Comparison of ENCODE assay signal across 25 cellular contexts in the genomic region with DNA sequence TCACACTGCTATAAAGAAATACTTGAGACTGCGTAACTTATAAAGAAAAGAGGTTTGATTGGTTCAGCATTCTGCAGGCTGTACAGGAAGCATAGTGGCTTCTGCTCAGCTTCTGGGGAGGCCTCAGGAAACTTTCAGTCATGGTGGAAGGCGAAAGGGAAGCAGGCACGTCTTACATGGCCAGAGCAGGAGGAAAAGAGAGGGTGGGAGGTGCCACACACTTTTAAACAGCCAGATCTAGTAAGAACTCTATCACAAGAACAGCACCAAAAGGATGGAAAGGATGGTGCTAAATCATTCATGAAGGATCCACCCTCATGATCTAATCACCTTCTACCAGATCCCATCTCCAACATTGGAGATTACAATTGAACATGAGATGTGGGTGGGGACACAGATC.
"Had no signal": no experiment of that assay in that cellular context is flagged by ENCODE, and none has a peak within 500 bp of the region (broad histone marks: within the 10 kb centered on the region; RNA-seq: fewer than 3 reads in every experiment).

No MANE protein-coding gene starts in this region.

- H3K36me3 Mint-ChIP-seq: activated naive CD8-positive, alpha-beta T cell had no signal

- ATAC-seq: activated T-helper 17 cell treated with anti-CD3 and anti-CD28 coated beads, Interleukin-2, amount 50 U/mL, for 72 hours; Panc1; SK-N-SH treated with all-trans-retinoic acid at 6 μM for 48 hours; T-helper 17 cell had no signal

- H3K9me3 Mint-ChIP-seq: activated CD4-positive, alpha-beta memory T cell treated with anti-CD3 and anti-CD28 coated beads, Interleukin-2, amount 10 ng/mL, durations not matched to agents 7 days and 5 days; activated naive CD4-positive, alpha-beta T cell treated with anti-CD3 and anti-CD28 coated beads for 36 hours; activated T-helper 17 cell treated with anti-CD3 and anti-CD28 coated beads, Interleukin-2, amount 50 U/mL, for 72 hours had no signal

- H3K27ac ChIP-seq: RWPE1, SJSA1 had no signal

- H3K4me3 Mint-ChIP-seq: activated CD4-positive, alpha-beta memory T cell treated with anti-CD3 and anti-CD28 coated beads, Interleukin-2, amount 10 ng/mL, durations not matched to agents 7 days and 5 days; activated naive CD4-positive, alpha-beta T cell treated with anti-CD3 and anti-CD28 coated beads for 36 hours; activated naive CD8-positive, alpha-beta T cell; activated T-helper 17 cell treated with anti-CD3 and anti-CD28 coated beads, Interleukin-2, amount 50 U/mL, for 72 hours; T-helper 17 cell had no signal

- DNase-seq: activated CD4-positive, alpha-beta memory T cell treated with anti-CD3 and anti-CD28 coated beads, Interleukin-2, amount 10 ng/mL, durations not matched to agents 7 days and 5 days; activated CD4-positive, alpha-beta T cell treated with anti-CD3 and anti-CD28 coated beads, Interleukin-2, amount 50 U/mL, for 1 hour; activated CD4-positive, CD25-positive, alpha-beta regulatory T cell; activated gamma-delta T cell; activated naive CD4-positive, alpha-beta T cell treated with anti-CD3 and anti-CD28 coated beads for 36 hours; activated T-cell treated with anti-CD3 and anti-CD28 coated beads for 4 hours; activated T-cell treated with anti-CD3 and anti-CD28 coated beads, Interleukin-2, amount 50 U/mL, for 48 hours; cerebellar nuclear complex; Karpas-422; MM.1S; NCI-H1105; NCI-H1436; NCI-H1694 treated with DMSO at 0.1 percent for 48 hours; NK-92 treated with Interleukin-12 subunit alpha and Interleukin-12 subunit beta, amount 100 ng/mL, for 24 hours; OCI-M1; Right ventricle myocardium superior; SW 1271; T-helper 17 cell; T-helper 9 cell had no signal

- H3K4me1 Mint-ChIP-seq: activated CD4-positive, alpha-beta memory T cell treated with anti-CD3 and anti-CD28 coated beads, Interleukin-2, amount 10 ng/mL, durations not matched to agents 7 days and 5 days; activated T-helper 17 cell treated with anti-CD3 and anti-CD28 coated beads, Interleukin-2, amount 50 U/mL, for 72 hours; T-helper 17 cell had no signal

- H3K27ac Mint-ChIP-seq: activated CD4-positive, alpha-beta memory T cell treated with anti-CD3 and anti-CD28 coated beads, Interleukin-2, amount 10 ng/mL, durations not matched to agents 7 days and 5 days; activated naive CD4-positive, alpha-beta T cell treated with anti-CD3 and anti-CD28 coated beads for 36 hours; activated naive CD8-positive, alpha-beta T cell; activated T-helper 17 cell treated with anti-CD3 and anti-CD28 coated beads, Interleukin-2, amount 50 U/mL, for 72 hours; T-helper 17 cell had no signal
